ENCODE assay signal across 1 cellular context in the genomic region with DNA sequence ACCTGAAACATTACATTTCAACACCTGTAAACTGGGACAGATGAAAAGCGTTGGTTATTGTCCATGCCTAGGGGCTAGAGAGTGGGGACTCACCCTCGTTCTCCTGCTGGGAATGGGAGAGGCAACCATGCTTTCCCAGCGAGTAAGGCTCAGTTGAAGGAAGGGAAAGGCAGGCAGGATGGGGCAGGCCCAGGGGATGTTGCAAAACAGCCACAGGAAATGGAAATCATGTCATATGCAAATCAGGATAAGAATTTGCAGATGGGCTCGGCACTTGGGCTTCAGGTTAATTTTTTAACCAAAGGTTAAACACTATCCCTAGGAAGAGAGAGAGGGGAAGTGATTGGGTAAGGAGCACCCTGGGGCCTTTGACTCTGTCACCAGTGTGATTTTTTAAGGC.
TF ChIP-seq lines count a peak whose summit lies in the region.

No MANE protein-coding gene starts in this region.

TF ChIP-seq in GM23338, 12 proteins besides CTCF, POLR2A, EP300 and RAD21 (continued from another document):
- no peak for TF ChIP-seq NANOG (IDR thresholded peaks at IDR 0.05; ENCODE audit: borderline replicate concordance)
- TF ChIP-seq STAT1 (IDR thresholded peaks at IDR 0.05; ENCODE audit: unreplicated experiment), result no peak
- no peak for TF ChIP-seq ZNF331 (CRISPR knock-in tag; IDR thresholded peaks at IDR 0.05; ENCODE audit: low read depth)
- TF ChIP-seq, protein P1, sequence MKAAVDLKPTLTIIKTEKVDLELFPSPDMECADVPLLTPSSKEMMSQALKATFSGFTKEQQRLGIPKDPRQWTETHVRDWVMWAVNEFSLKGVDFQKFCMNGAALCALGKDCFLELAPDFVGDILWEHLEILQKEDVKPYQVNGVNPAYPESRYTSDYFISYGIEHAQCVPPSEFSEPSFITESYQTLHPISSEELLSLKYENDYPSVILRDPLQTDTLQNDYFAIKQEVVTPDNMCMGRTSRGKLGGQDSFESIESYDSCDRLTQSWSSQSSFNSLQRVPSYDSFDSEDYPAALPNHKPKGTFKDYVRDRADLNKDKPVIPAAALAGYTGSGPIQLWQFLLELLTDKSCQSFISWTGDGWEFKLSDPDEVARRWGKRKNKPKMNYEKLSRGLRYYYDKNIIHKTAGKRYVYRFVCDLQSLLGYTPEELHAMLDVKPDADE (IDR thresholded peaks at IDR 0.05), result no peak
- TF ChIP-seq CREB1 (CRISPR knock-in tag; IDR thresholded peaks at IDR 0.05; ENCODE audit: low read depth), result no peak
- no peak for TF ChIP-seq EZH2phosphoT487 (IDR thresholded peaks at IDR 0.05; ENCODE audit: unreplicated experiment)
- no peak for TF ChIP-seq ZNF114 (CRISPR knock-in tag; IDR thresholded peaks at IDR 0.05)
